In genomic region chr5:179908528-179908927, GRCh38 we compare ENCODE assay signal across 8 cellular contexts. TPM values are rescaled to one million over a fixed set of nuclear protein-coding genes. Genes with fewer than 3 reads are reported as not detected.
DNase-seq lines count a peak whose midpoint lies in the region; ATAC-seq and TF ChIP-seq lines count a peak whose summit lies in the region.

No MANE protein-coding gene starts in this region.

- ATAC-seq in effector memory CD8-positive, alpha-beta T cell (replicated peaks), result no peak
- no peak for ATAC-seq in HG02970 (IDR thresholded peaks at IDR 0.05; ENCODE audit: low FRiP score, unreplicated experiment)

- H3K27ac ChIP-seq in OCI-LY7 (ENCODE audit: low read depth, low read length, poor library complexity, severe bottlenecking) (no peak overlapping the region), parathyroid adenoma (no peak overlapping the region)

- TF ChIP-seq CTCF in Calu3 (IDR thresholded peaks at IDR 0.05; ENCODE audit: unreplicated experiment), result no peak
- peak; percentile 49 for TF ChIP-seq CTCF in OCI-LY7 (conservative IDR thresholded peaks at IDR 0.05; ENCODE audit: low read length)
- no peak for TF ChIP-seq CTCF in parathyroid adenoma (IDR thresholded peaks at IDR 0.05)

- no peak overlapping the region for H3K9ac ChIP-seq in parathyroid adenoma

- H3K27me3 ChIP-seq in parathyroid adenoma (ENCODE audit: control insufficient read depth, insufficient read depth, low read length), result no peaks in the 10 kb centered on the region

- no peaks in the 10 kb centered on the region for H3K9me3 ChIP-seq in OCI-LY7 (ENCODE audit: low read length)
- no peaks in the 10 kb centered on the region for H3K9me3 ChIP-seq in parathyroid adenoma (ENCODE audit: control insufficient read depth, low read length)

- peaks cover 12% of the 10 kb centered on the region for H3K27me3 Mint-ChIP-seq in Calu3 (ENCODE audit: unreplicated experiment)
- no peaks in the 10 kb centered on the region for H3K27me3 Mint-ChIP-seq in effector memory CD8-positive, alpha-beta T cell

- peak overlapping the region; percentile 86 for H3K4me3 ChIP-seq in OCI-LY7 (ENCODE audit: low read depth, low read length, poor library complexity, severe bottlenecking)
- no peak overlapping the region for H3K4me3 ChIP-seq in parathyroid adenoma (ENCODE audit: low read depth, low read length)

- no peaks in the 10 kb centered on the region for H4K20me1 ChIP-seq in OCI-LY7 (ENCODE audit: insufficient read depth, low read length)

- H3K36me3 Mint-ChIP-seq in Calu3 (ENCODE audit: insufficient read depth, unreplicated experiment), result peaks cover 41% of the 10 kb centered on the region
- H3K36me3 Mint-ChIP-seq in effector memory CD8-positive, alpha-beta T cell (ENCODE audit: insufficient read depth), result peaks cover 12% of the 10 kb centered on the region

- BruUV-seq in Calu3 (replicated peaks; lab: Mats Ljungman, UMichigan) (no TSS peak), OCI-LY7 (replicated peaks; lab: Mats Ljungman, UMichigan) (no TSS peak)

- intact Hi-C loops in Calu3 (cut with micrococcal nuclease; ENCODE audit: unreplicated experiment), result no loop called here
- intact Hi-C loops in OCI-LY7 (cut with micrococcal nuclease; ENCODE audit: unreplicated experiment), result loop anchor here (5.0 kb wide), 4 partner anchors 51 to 384 kb away; partner anchors contain the start of genes MAPK9, MGAT4B and MRNIP

- CTCF ChIA-PET in Calu3 (lab: Charles Lee), result interaction anchor here (0.5 kb wide), 1 partner anchor 851 kb away, joined by 5 read pairs; no protein-coding TSS in a partner anchor
- CTCF ChIA-PET in OCI-LY7 (lab: Charles Lee; ENCODE audit: unreplicated experiment), result interaction anchor here (0.6 kb wide), 1 partner anchor 106 kb away, joined by 4 read pairs; no protein-coding TSS in a partner anchor

- H2AFZ ChIP-seq in OCI-LY7 (ENCODE audit: low read length) (peak overlapping the region; percentile 91; the same call in 1 of the 2 replicates), parathyroid adenoma (peak overlapping the region; percentile 96)

- H3K4me2 ChIP-seq in OCI-LY7 (ENCODE audit: low read length), result peak overlapping the region; percentile 88
- no peak overlapping the region for H3K4me2 ChIP-seq in parathyroid adenoma (ENCODE audit: low read length)

- POLR2A ChIA-PET in OCI-LY7 (lab: Charles Lee), result interaction anchor here (0.6 to 0.9 kb wide), 4 partner anchors 10 to 543 kb away, joined by 3 read pairs; no protein-coding TSS in a partner anchor

- H3K36me3 ChIP-seq in OCI-LY7 (ENCODE audit: insufficient read depth, low read length) (peaks cover 16% of the 10 kb centered on the region), parathyroid adenoma (ENCODE audit: control insufficient read depth, insufficient read depth, low read length) (no peaks in the 10 kb centered on the region)

- no peaks in the 10 kb centered on the region for H3K9me3 Mint-ChIP-seq in Calu3 (ENCODE audit: low read depth, unreplicated experiment)
- no peaks in the 10 kb centered on the region for H3K9me3 Mint-ChIP-seq in effector memory CD8-positive, alpha-beta T cell

- H3K4me3 Mint-ChIP-seq in Calu3 (ENCODE audit: low read depth, unreplicated experiment), result peak overlapping the region; percentile 74
- peak overlapping the region; percentile 66 to 73 for H3K4me3 Mint-ChIP-seq in effector memory CD8-positive, alpha-beta T cell

- no peak overlapping the region for H3K27ac Mint-ChIP-seq in Calu3 (ENCODE audit: unreplicated experiment)
- peak overlapping the region; percentile 10 to 79 for H3K27ac Mint-ChIP-seq in effector memory CD8-positive, alpha-beta T cell

- DNase-seq in Calu3 (no peak), OCI-LY7 (ENCODE audit: low spot score) (peak; percentile 22), T-helper 9 cell (no peak), NCI-H2171 treated with DMSO at 0.1 percent for 48 hours (lab: John Stamatoyannopoulos, UW) (no peak), NCI-H345 treated with DMSO at 0.1 percent for 48 hours (lab: John Stamatoyannopoulos, UW; ENCODE audit: unreplicated experiment) (no peak)
- DNase-seq in effector memory CD8-positive, alpha-beta T cell, result no peak

- peaks cover 12% of the 10 kb centered on the region for H3K4me1 Mint-ChIP-seq in Calu3 (ENCODE audit: low read depth, unreplicated experiment)
- H3K4me1 Mint-ChIP-seq in effector memory CD8-positive, alpha-beta T cell (ENCODE audit: low read depth in 2 of 2), result peaks cover 7 to 12% of the 10 kb centered on the region in 2 donors

- H3K79me2 ChIP-seq in OCI-LY7 (ENCODE audit: insufficient read depth, low read depth, low read length) (peaks cover 21% of the 10 kb centered on the region), parathyroid adenoma (peaks cover 2% of the 10 kb centered on the region)

- H3K4me1 ChIP-seq in OCI-LY7 (ENCODE audit: insufficient read depth, low read length, poor library complexity, severe bottlenecking) (peaks cover 19% of the 10 kb centered on the region), parathyroid adenoma (peaks cover 6% of the 10 kb centered on the region)

- no peaks in the 10 kb centered on the region for H3K9me2 ChIP-seq in OCI-LY7 (ENCODE audit: insufficient read depth, low read length)

RNA-seq across cellular contexts. Expression of gene TBC1D9B, which starts 0.8 kb away (rescaled TPM):
- total RNA-seq in Calu3 (2022) (147 and 148 TPM in 2 replicates), OCI-LY7 (2022) (93.6 and 106 TPM in 2 replicates)
- 49.4 and 52.2 TPM in 2 replicates for total RNA-seq in OCI-LY7 (2014; rRNA removed; shearing (Covaris generic))

RNA-seq across cellular contexts. Expression of gene MRNIP, which starts 49.9 kb away (rescaled TPM):
- total RNA-seq in Calu3 (2022) (41.5 and 47.1 TPM in 2 replicates), OCI-LY7 (2022) (70.5 and 76.5 TPM in 2 replicates)
- total RNA-seq in OCI-LY7 (2014; rRNA removed; shearing (Covaris generic)), result 76.2 and 78.7 TPM in 2 replicates
